7 cellular contexts compared by ENCODE assay signal in the genomic region with DNA sequence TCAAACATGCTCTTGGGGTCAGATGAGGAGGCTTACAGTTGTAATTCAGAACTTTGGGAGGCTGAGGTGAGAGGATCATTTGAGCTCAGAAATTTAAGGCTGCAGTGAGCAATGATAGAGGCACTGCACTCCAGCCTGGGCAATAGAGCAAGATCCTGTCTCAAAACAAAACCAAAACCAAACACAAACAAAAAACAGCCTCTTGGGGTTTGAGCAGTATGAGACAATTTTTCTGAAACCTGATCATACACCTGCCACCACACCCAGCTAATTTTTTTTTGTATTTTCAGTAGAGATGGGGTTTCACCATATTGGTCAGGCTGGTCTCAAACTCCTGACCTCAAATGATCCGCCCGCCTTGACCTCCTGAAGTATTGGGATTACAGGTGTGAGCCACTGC. TPM values are rescaled to one million over a fixed set of nuclear protein-coding genes. Genes with fewer than 3 reads are reported as not detected.
DNase-seq lines count a peak whose midpoint lies in the region; ATAC-seq, FAIRE-seq and TF ChIP-seq lines count a peak whose summit lies in the region.
"Not testable (repeated sequence)": the region's sequence is repeated elsewhere in the genome, so short reads cannot be mapped to it uniquely, and the experiment has no call there.

No MANE protein-coding gene starts in this region.

- H3K4me2 ChIP-seq in MM.1S (ENCODE audit: low read depth, low read length): peak overlapping the region; percentile 20; the same call in 1 of the 2 replicates
- H3K4me2 ChIP-seq in K562 (ENCODE audit: insufficient read depth, low read length): not testable (repeated sequence)

- H3K9ac ChIP-seq in MM.1S (ENCODE audit: low read length); K562 (ENCODE audit: insufficient read depth in 1 of 2, low read depth in 2 of 2, low read length in 2 of 2): not testable (repeated sequence)

- H3K9me3 Mint-ChIP-seq in activated CD4-positive, alpha-beta memory T cell treated with anti-CD3 and anti-CD28 coated beads, Interleukin-2, amount 10 ng/mL, durations not matched to agents 7 days and 5 days: not testable (repeated sequence)

- not testable (repeated sequence) for H3K36me3 ChIP-seq in MM.1S (replicated peaks; ENCODE audit: insufficient read depth, low read length); K562 (ENCODE audit: control insufficient read depth, insufficient read depth, low read length)

- not testable (repeated sequence) for H3K27me3 Mint-ChIP-seq in activated CD4-positive, alpha-beta memory T cell treated with anti-CD3 and anti-CD28 coated beads, Interleukin-2, amount 10 ng/mL, durations not matched to agents 7 days and 5 days

- in situ Hi-C loops in K562 (cut with MboI): not testable (repeated sequence)

- H3K4me1 Mint-ChIP-seq in activated CD4-positive, alpha-beta memory T cell treated with anti-CD3 and anti-CD28 coated beads, Interleukin-2, amount 10 ng/mL, durations not matched to agents 7 days and 5 days: peaks cover 55% of the 10 kb centered on the region

- CTCF ChIA-PET in activated CD4-positive, alpha-beta memory T cell treated with anti-CD3 and anti-CD28 coated beads, Interleukin-2, amount 10 ng/mL, durations not matched to agents 7 days and 5 days (lab: Charles Lee): interaction anchor here (0.7 to 2.5 kb wide), 4 partner anchors 10 to 28 kb away, joined by 3 to 6 read pairs (median 5); a partner anchor contains a TSS
- CTCF ChIA-PET in K562 (lab: Yijun Ruan, JAX; ENCODE audit: low intra/inter-chr PET ratio): not testable (repeated sequence)

- H3K27ac Mint-ChIP-seq in activated CD4-positive, alpha-beta memory T cell treated with anti-CD3 and anti-CD28 coated beads, Interleukin-2, amount 10 ng/mL, durations not matched to agents 7 days and 5 days: peak overlapping the region; percentile 47

- not testable (repeated sequence) for TF ChIP-seq CTCF in MM.1S (IDR thresholded peaks at IDR 0.05; ENCODE audit: low read length); K562 (IDR thresholded peaks at IDR 0.05 in 2 of 3, conservative IDR thresholded peaks at IDR 0.05 in 1 of 3; ENCODE audit: insufficient read depth in 2 of 3, low read depth in 1 of 3, low read length in 3 of 3)

- not testable (repeated sequence) for H3K4me3 ChIP-seq in MM.1S (ENCODE audit: low read length); K562

- H3K4me1 ChIP-seq in MM.1S (ENCODE audit: low read length): peaks cover 25% of the 10 kb centered on the region
- not testable (repeated sequence) for H3K4me1 ChIP-seq in K562 (replicated peaks in 1 of 2; ENCODE audit: control insufficient read depth in 2 of 2, insufficient read depth in 2 of 2, low read length in 2 of 2)

- peak overlapping the region; percentile 37; the same call in 1 of the 2 replicates for H3K27ac ChIP-seq in MM.1S (ENCODE audit: low read length)
- H3K27ac ChIP-seq in K562 (ENCODE audit: extremely low read depth, low read depth, low read length): not testable (repeated sequence)

- ATAC-seq in GM18870 (IDR thresholded peaks at IDR 0.05; ENCODE audit: unreplicated experiment) (peak; percentile 49), GM19455 (IDR thresholded peaks at IDR 0.05; ENCODE audit: unreplicated experiment) (peak; percentile 63), GM21723 (IDR thresholded peaks at IDR 0.05; ENCODE audit: unreplicated experiment) (peak; percentile 67), HG02884 (IDR thresholded peaks at IDR 0.05; ENCODE audit: unreplicated experiment) (peak; percentile 52)
- ATAC-seq in K562: not testable (repeated sequence)

- not testable (repeated sequence) for H3K9me2 ChIP-seq in MM.1S (replicated peaks; ENCODE audit: insufficient read depth, low read length)

- TF ChIP-seq RAD21 in K562 (CRISPR knock-in tag; conservative IDR thresholded peaks at IDR 0.05 in 1 of 2, IDR thresholded peaks at IDR 0.05 in 1 of 2): not testable (repeated sequence)

- WGBS in K562 (ENCODE audit: insufficient coverage, low coverage, missing lambda C conversion rate): 76% methylated on average over 2 of the region's 2 CpGs

- H2AFZ ChIP-seq in MM.1S (ENCODE audit: low read length); K562 (ENCODE audit: low read depth, low read length): not testable (repeated sequence)

- not testable (repeated sequence) for BruUV-seq in K562 (replicated peaks; lab: Mats Ljungman, UMichigan)

- TF ChIP-seq POLR2A in K562 (conservative IDR thresholded peaks at IDR 0.05): not testable (repeated sequence)

- TF ChIP-seq EP300 in K562 (IDR thresholded peaks at IDR 0.05; ENCODE audit: low read length): not testable (repeated sequence)

- not testable (repeated sequence) for H3K9me3 ChIP-seq in MM.1S (replicated peaks; ENCODE audit: insufficient read depth, low read length); K562 (replicated peaks; ENCODE audit: control insufficient read depth, insufficient read depth, low read depth, low read length)

- peak; percentile 69 for DNase-seq in MM.1S
- not testable (repeated sequence) for DNase-seq in activated CD4-positive, alpha-beta memory T cell treated with anti-CD3 and anti-CD28 coated beads, Interleukin-2, amount 10 ng/mL, durations not matched to agents 7 days and 5 days; K562 (ENCODE audit: extremely low read depth in 1 of 4, low spot score in 3 of 4)

- not testable (repeated sequence) for H4K20me1 ChIP-seq in MM.1S (ENCODE audit: insufficient read depth, low read length); K562 (replicated peaks; ENCODE audit: control insufficient read depth, insufficient read depth, low read length)

- H3K27me3 ChIP-seq in MM.1S (replicated peaks; ENCODE audit: insufficient read depth, low read length); K562 (ENCODE audit: control insufficient read depth in 2 of 2, insufficient read depth in 2 of 2, low read length in 2 of 2): not testable (repeated sequence)

- not testable (repeated sequence) for H3K9me1 ChIP-seq in K562 (ENCODE audit: control insufficient read depth, insufficient read depth, low read length)

- intact Hi-C loops in K562 (cut with micrococcal nuclease): not testable (repeated sequence)

- not testable (repeated sequence) for H3K4me3 Mint-ChIP-seq in activated CD4-positive, alpha-beta memory T cell treated with anti-CD3 and anti-CD28 coated beads, Interleukin-2, amount 10 ng/mL, durations not matched to agents 7 days and 5 days

- peaks cover 21% of the 10 kb centered on the region for H3F3A ChIP-seq in MM.1S (ENCODE audit: insufficient read depth, low read length)

- POLR2A ChIA-PET in activated CD4-positive, alpha-beta memory T cell treated with anti-CD3 and anti-CD28 coated beads, Interleukin-2, amount 10 ng/mL, durations not matched to agents 7 days and 5 days (lab: Charles Lee): interaction anchor here (0.9 to 4.3 kb wide), 5 partner anchors 10 to 28 kb away, joined by 3 to 27 read pairs (median 6); a partner anchor contains a TSS
- POLR2A ChIA-PET in K562 (lab: Yijun Ruan, JAX): not testable (repeated sequence)

- FAIRE-seq in K562 (lab: Jason Lieb, UNC): not testable (repeated sequence)

- not testable (repeated sequence) for H3K79me2 ChIP-seq in MM.1S (ENCODE audit: low read length); K562 (ENCODE audit: control insufficient read depth, insufficient read depth, low read length)

- not testable (repeated sequence) for H3K36me3 Mint-ChIP-seq in activated CD4-positive, alpha-beta memory T cell treated with anti-CD3 and anti-CD28 coated beads, Interleukin-2, amount 10 ng/mL, durations not matched to agents 7 days and 5 days (ENCODE audit: low read depth)

TF ChIP-seq in K562, 482 proteins besides CTCF, POLR2A, EP300 and RAD21:
- 0 out of 2 replicates have a peak, but pooled peaks have one; percentile 21 for TF ChIP-seq ZNF121 (CRISPR knock-in tag; conservative IDR thresholded peaks at IDR 0.05)

RNA-seq across cellular contexts. Expression of a gene that starts 17.4 kb away (rescaled TPM):
- 10 to 100 TPM; 41.5 to 42.5 TPM for total RNA-seq in activated CD4-positive, alpha-beta memory T cell treated with anti-CD3 and anti-CD28 coated beads, Interleukin-2, amount 10 ng/mL, durations not matched to agents 7 days and 5 days
- total RNA-seq in K562 (2011; cell fraction: chromatin; rRNA removed; ENCODE audit: low replicate concordance): 65.9 and 172 TPM in 2 replicates
- 32.7 and 54.6 TPM in 2 replicates for total RNA-seq in K562 (2011; cell fraction: nucleolus; rRNA removed)
- 69.6 and 109 TPM in 2 replicates for total RNA-seq in K562 (2011; cell fraction: nucleoplasm; rRNA removed)
- 16.8 and 17.5 TPM in 2 replicates for total RNA-seq in K562 (2014; rRNA removed)
- total RNA-seq in K562 (2014; rRNA removed; fragmentation: Illumina TruSeq; extraction: Trizol): 33.0 and 40.7 TPM in 2 replicates
- 32.5 and 39.3 TPM in 2 replicates for total RNA-seq in K562 (2015; rRNA removed; fragmentation: Illumina TruSeq; extraction: Trizol)
- 21.1 and 24.6 TPM in 2 replicates for total RNA-seq in K562 (2021)
- 18.6 and 21.6 TPM in 2 replicates for polyA plus RNA-seq in K562 (2011; rRNA removed)
- polyA plus RNA-seq in K562 (2011; cell fraction: cytosol; rRNA removed): 5.4 and 12.0 TPM in 2 replicates
- polyA plus RNA-seq in K562 (2011; cell fraction: nucleus; rRNA removed): 18.3 and 30.3 TPM in 2 replicates
- polyA plus RNA-seq in K562 (2012): 13.1 and 14.2 TPM in 2 replicates
- 27.8 and 35.1 TPM in 2 replicates for polyA plus RNA-seq in K562 (2014; fragmentation: Illumina TruSeq; extraction: Trizol)
- 1 to 10 TPM; 4.8 to 5.4 TPM for polyA plus RNA-seq in K562 (2014; fragmentation: Nextera tagmentation; extraction: Ambion mirVana)
- 12.9 and 13.9 TPM in 2 replicates for polyA plus RNA-seq in K562 (2014; rRNA removed)
- 80.0 and 84.5 TPM in 2 replicates for polyA minus RNA-seq in K562 (2011; rRNA and poly(A)+ RNA removed)
- 20.4 and 29.0 TPM in 2 replicates for polyA minus RNA-seq in K562 (2011; cell fraction: cytosol; rRNA and poly(A)+ RNA removed)
- polyA minus RNA-seq in K562 (2011; cell fraction: nucleus; rRNA and poly(A)+ RNA removed): 45.0 and 95.5 TPM in 2 replicates
